34 cellular contexts compared by ENCODE assay signal in the genomic region with DNA sequence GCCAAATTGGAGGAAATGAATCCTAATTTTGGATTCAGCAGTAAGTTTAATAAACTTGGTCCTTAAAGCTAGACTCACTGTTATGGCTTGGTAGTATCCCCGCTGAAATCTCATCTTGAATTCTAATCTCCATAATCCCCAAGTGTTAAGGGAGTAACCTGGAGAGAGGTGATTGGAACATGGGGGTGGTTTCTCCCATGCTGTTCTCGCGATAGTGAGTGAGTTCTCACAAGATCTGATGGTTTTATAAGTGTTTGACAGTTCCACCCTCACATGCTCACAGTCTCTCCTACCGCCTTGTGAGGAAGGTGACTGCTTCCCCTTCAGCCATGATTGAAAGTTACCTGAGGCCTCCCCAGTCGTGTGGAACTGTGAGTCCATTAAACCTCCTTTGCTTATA.
"Had no signal": no experiment of that assay in that cellular context is flagged by ENCODE, and none has a peak within 500 bp of the region (broad histone marks: within the 10 kb centered on the region; RNA-seq: fewer than 3 reads in every experiment).

No MANE protein-coding gene starts in this region.

- H3K4me2 ChIP-seq: KMS-11 had no signal

- H3K4me3 ChIP-seq: MG63 had no signal

- H3K36me3 ChIP-seq: MG63 had no signal

- H3K27ac ChIP-seq: KMS-11 had no signal

- DNase-seq: Karpas-422, Kasumi-1, MG63, MM.1S, MV-4-11, NCI-H1048, NCI-H1092, NCI-H1092 treated with DMSO at 0.1 percent for 48 hours, NCI-H1105, NCI-H1105 treated with DMSO at 0.1 percent for 48 hours, NCI-H1417, NCI-H1417 treated with DMSO at 0.1 percent for 48 hours, NCI-H1436, NCI-H1436 treated with DMSO at 0.1 percent for 48 hours, NCI-H146, NCI-H1694, NCI-H1694 treated with DMSO at 0.1 percent for 48 hours, NCI-H187, NCI-H187 treated with DMSO at 0.1 percent for 48 hours, NCI-H1930, NCI-H2029, NCI-H2029 treated with DMSO at 0.1 percent for 48 hours, NCI-H2081, NCI-H2081 treated with DMSO at 0.1 percent for 48 hours, NCI-H2107, NCI-H2171, NCI-H2171 treated with DMSO at 0.1 percent for 48 hours, NCI-H2227 treated with DMSO at 0.1 percent for 48 hours, NCI-H226, NCI-H345, NCI-H446, NCI-H446 treated with DMSO at 0.1 percent for 48 hours, NCI-H510A had no signal

- H3K9ac ChIP-seq: KMS-11 had no signal

- H3K9me3 ChIP-seq: MG63 had no signal
